Comparison of ENCODE assay signal across 22 cellular contexts in genomic region chr20:44566018-44566417, GRCh38. TPM values are rescaled to one million over a fixed set of nuclear protein-coding genes. Genes with fewer than 3 reads are reported as not detected.
DNase-seq lines count a peak whose midpoint lies in the region; ATAC-seq, FAIRE-seq and TF ChIP-seq lines count a peak whose summit lies in the region.
"Had no signal": no experiment of that assay in that cellular context is flagged by ENCODE, and none has a peak within 500 bp of the region (broad histone marks: within the 10 kb centered on the region; RNA-seq: fewer than 3 reads in every experiment).

No MANE protein-coding gene starts in this region.

- H3K36me3 ChIP-seq in breast epithelium = no peaks in the 10 kb centered on the region

- no peak overlapping the region for H3K27ac ChIP-seq in breast epithelium
- H3K27ac ChIP-seq: SK-N-MC had no signal

- intact Hi-C loops in MCF 10A (cut with micrococcal nuclease) = no loop called here
- intact Hi-C loops in breast epithelium (cut with DNase I; ENCODE audit: low total_unique reads) = no loop called here

- CTCF ChIA-PET in MCF 10A (lab: Yijun Ruan, JAX) = interaction anchor here (1.0 to 1.5 kb wide), 3 partner anchors 9 to 95 kb away, joined by 3 to 9 read pairs (median 3); no protein-coding TSS in a partner anchor
- CTCF ChIA-PET in activated CD8-positive, alpha-beta memory T cell treated with anti-CD3 and anti-CD28 coated beads, Interleukin-2, amount 10 ng/mL, durations not matched to agents 7 days and 5 days (lab: Charles Lee) = interaction anchor here (1.0 kb wide), 1 partner anchor 21 kb away, joined by 3 read pairs; no protein-coding TSS in a partner anchor

- no peaks in the 10 kb centered on the region for H3K9me3 ChIP-seq in breast epithelium

- peaks cover 6% of the 10 kb centered on the region for H3K36me3 Mint-ChIP-seq in MCF 10A (ENCODE audit: insufficient read depth, unreplicated experiment)
- no peaks in the 10 kb centered on the region for H3K36me3 Mint-ChIP-seq in activated CD8-positive, alpha-beta memory T cell treated with anti-CD3 and anti-CD28 coated beads, Interleukin-2, amount 10 ng/mL, durations not matched to agents 7 days and 5 days

- no peak overlapping the region for H3K27ac Mint-ChIP-seq in MCF 10A (ENCODE audit: low read depth, unreplicated experiment)
- H3K27ac Mint-ChIP-seq in activated CD8-positive, alpha-beta memory T cell treated with anti-CD3 and anti-CD28 coated beads, Interleukin-2, amount 10 ng/mL, durations not matched to agents 7 days and 5 days = no peak overlapping the region
- H3K27ac Mint-ChIP-seq: CD4-positive, alpha-beta T cell had no signal

- POLR2A ChIA-PET in MCF 10A (lab: Yijun Ruan, JAX) = interaction anchor here (1.0 to 3.2 kb wide), 6 partner anchors 10 to 44 kb away, joined by 3 to 30 read pairs (median 8); partner anchors contain the start of gene SERINC3

- DNase-seq in MCF 10A (ENCODE audit: unreplicated experiment) (peak; percentile 17), breast epithelium (ENCODE audit: low spot score in 2 of 2) (no peak), RPMI7951 (ENCODE audit: low read depth) (peak; percentile 60), foreskin fibroblast (peak; percentile 26 to 50), D721Med (ENCODE audit: insufficient read length, low spot score) (no peak), DMS 273 (lab: John Stamatoyannopoulos, UW; ENCODE audit: unreplicated experiment) (no peak), CD1c-positive myeloid dendritic cell (ENCODE audit: extremely low spot score) (no peak)
- no peak for DNase-seq in activated CD8-positive, alpha-beta memory T cell treated with anti-CD3 and anti-CD28 coated beads, Interleukin-2, amount 10 ng/mL, durations not matched to agents 7 days and 5 days
- DNase-seq: 8988T; AML-193; CD4-positive, alpha-beta T cell; NCI-H1048; NCI-H146; NCI-H2081 treated with DMSO at 0.1 percent for 48 hours; NCI-H226; NCI-H526 treated with DMSO at 0.1 percent for 48 hours; NK-92 treated with Interleukin-12 subunit alpha and Interleukin-12 subunit beta, amount 100 ng/mL, for 24 hours; OCI-M1 had no signal

- no peaks in the 10 kb centered on the region for H3K4me1 ChIP-seq in breast epithelium

- no peaks in the 10 kb centered on the region for H3K9me3 Mint-ChIP-seq in MCF 10A (ENCODE audit: unreplicated experiment)
- H3K9me3 Mint-ChIP-seq in activated CD8-positive, alpha-beta memory T cell treated with anti-CD3 and anti-CD28 coated beads, Interleukin-2, amount 10 ng/mL, durations not matched to agents 7 days and 5 days (ENCODE audit: low read depth) = no peaks in the 10 kb centered on the region
- H3K9me3 Mint-ChIP-seq: CD4-positive, alpha-beta T cell had no signal

- TF ChIP-seq POLR2A in breast epithelium (IDR thresholded peaks at IDR 0.05) = no peak

- peaks cover 9% of the 10 kb centered on the region for H3K4me1 Mint-ChIP-seq in MCF 10A (ENCODE audit: insufficient read depth, unreplicated experiment)
- H3K4me1 Mint-ChIP-seq in activated CD8-positive, alpha-beta memory T cell treated with anti-CD3 and anti-CD28 coated beads, Interleukin-2, amount 10 ng/mL, durations not matched to agents 7 days and 5 days = peaks cover 3% of the 10 kb centered on the region

- no peak overlapping the region for H3K4me3 ChIP-seq in breast epithelium
- no peak overlapping the region for H3K4me3 ChIP-seq in foreskin fibroblast (ENCODE audit: low read depth in 1 of 2, low read length in 2 of 2)
- H3K4me3 ChIP-seq: K562, SK-N-MC had no signal

- no peaks in the 10 kb centered on the region for H3K27me3 ChIP-seq in breast epithelium

- TF ChIP-seq CTCF in MCF 10A (IDR thresholded peaks at IDR 0.05; ENCODE audit: unreplicated experiment) (no peak), breast epithelium (IDR thresholded peaks at IDR 0.05) (no peak), foreskin fibroblast (IDR thresholded peaks at IDR 0.05; ENCODE audit: low read depth, low read length) (no peak), D721Med (IDR thresholded peaks at IDR 0.05; ENCODE audit: insufficient read depth, missing control alignments) (no peak)

- BruUV-seq in MCF 10A (replicated peaks; lab: Mats Ljungman, UMichigan) = no TSS peak

- no peaks in the 10 kb centered on the region for H3K27me3 Mint-ChIP-seq in MCF 10A (ENCODE audit: insufficient read depth, unreplicated experiment)
- peaks cover 11% of the 10 kb centered on the region for H3K27me3 Mint-ChIP-seq in activated CD8-positive, alpha-beta memory T cell treated with anti-CD3 and anti-CD28 coated beads, Interleukin-2, amount 10 ng/mL, durations not matched to agents 7 days and 5 days
- H3K27me3 Mint-ChIP-seq: CD4-positive, alpha-beta T cell had no signal

- no peak for ATAC-seq in activated CD8-positive, alpha-beta memory T cell treated with anti-CD3 and anti-CD28 coated beads, Interleukin-2, amount 10 ng/mL, durations not matched to agents 7 days and 5 days
- ATAC-seq: HCT116, K562 had no signal

- no peak for FAIRE-seq in D721Med (lab: Jason Lieb, UNC)
- FAIRE-seq: GM18507, K562 had no signal

- H3K4me3 Mint-ChIP-seq in MCF 10A (ENCODE audit: unreplicated experiment) = no peak overlapping the region
- no peak overlapping the region for H3K4me3 Mint-ChIP-seq in activated CD8-positive, alpha-beta memory T cell treated with anti-CD3 and anti-CD28 coated beads, Interleukin-2, amount 10 ng/mL, durations not matched to agents 7 days and 5 days
- H3K4me3 Mint-ChIP-seq: CD4-positive, alpha-beta T cell had no signal

RNA-seq across cellular contexts. Expression of gene PKIG, which starts 16.4 kb away (rescaled TPM):
- total RNA-seq in MCF 10A (2022) (19.2 and 24.8 TPM in 2 replicates), breast epithelium (100 to 1,000 TPM in 1 of 3 donors, 10 to 100 TPM in 2; 59.9 to 102 (median 99.1) TPM)
- total RNA-seq in RPMI7951 (2014; rRNA removed; shearing (Covaris generic)) = 90.2 and 97.5 TPM in 2 replicates
- 1 to 10 TPM; 1.1 to 1.6 TPM for total RNA-seq in activated CD8-positive, alpha-beta memory T cell treated with anti-CD3 and anti-CD28 coated beads, Interleukin-2, amount 10 ng/mL, durations not matched to agents 7 days and 5 days

RNA-seq across cellular contexts. Expression of gene SERINC3, which starts 44.1 kb away (rescaled TPM):
- total RNA-seq in MCF 10A (2022) (104 and 126 TPM in 2 replicates), breast epithelium (100 to 1,000 TPM in 2 of 3 donors, 10 to 100 TPM in 1; 91.1 to 254 (median 100) TPM)
- 84.7 and 123 TPM in 2 replicates for total RNA-seq in RPMI7951 (2014; rRNA removed; shearing (Covaris generic))
- 10 to 100 TPM; 50.1 to 64.6 TPM for total RNA-seq in activated CD8-positive, alpha-beta memory T cell treated with anti-CD3 and anti-CD28 coated beads, Interleukin-2, amount 10 ng/mL, durations not matched to agents 7 days and 5 days

Comparison
In these comparisons a context has a peak if more than half of its experiments do, and no peak if none do; other contexts are left out.
1. DNase-seq: peak in MCF 10A (single experiment), RPMI7951 (single experiment) and foreskin fibroblast (2 of 2); none in breast epithelium (0 of 2), D721Med (single experiment), activated CD8-positive, alpha-beta memory T cell treated with anti-CD3 and anti-CD28 coated beads, Interleukin-2, amount 10 ng/mL, durations not matched to agents 7 days and 5 days (single experiment), DMS 273 (single experiment) and CD1c-positive myeloid dendritic cell (single experiment).